13 cellular contexts compared by ENCODE assay signal in genomic region chr15:96054029-96054428, GRCh38.
DNase-seq lines count a peak whose midpoint lies in the region; ATAC-seq, FAIRE-seq and TF ChIP-seq lines count a peak whose summit lies in the region.
"Had no signal": no experiment of that assay in that cellular context is flagged by ENCODE, and none has a peak within 500 bp of the region (broad histone marks: within the 10 kb centered on the region; RNA-seq: fewer than 3 reads in every experiment).

No MANE protein-coding gene starts in this region.

- H2AFZ ChIP-seq in neuronal stem cell (ENCODE audit: low read length): peak overlapping the region; percentile 62

- H3K4me3 ChIP-seq in A549 (no peak overlapping the region), HUES64 (ENCODE audit: low read length) (peak overlapping the region; percentile 51), gastroesophageal sphincter (peak overlapping the region in 1 of 2 donors; percentile 43), neuronal stem cell (ENCODE audit: low read length in 2 of 2) (no peak overlapping the region)

- H3K9ac ChIP-seq in HUES64 (ENCODE audit: low read depth, low read length): no peak overlapping the region
- H3K9ac ChIP-seq in neuronal stem cell (ENCODE audit: low read depth, low read length, poor library complexity): no peak overlapping the region

- FAIRE-seq in A549 (lab: Jason Lieb, UNC): no peak

- no peak for TF ChIP-seq RAD21 in A549 (conservative IDR thresholded peaks at IDR 0.05 in 1 of 2, IDR thresholded peaks at IDR 0.05 in 1 of 2)

- CTCF ChIA-PET in A549 (lab: Yijun Ruan, JAX): no interaction called here

- no peak overlapping the region for H4K91ac ChIP-seq in neuronal stem cell (ENCODE audit: low read depth, low read length, poor library complexity)

- H3K23ac ChIP-seq in neuronal stem cell (ENCODE audit: low read depth, low read length, poor library complexity): no peak overlapping the region

- peaks cover 92% of the 10 kb centered on the region for H3K27me3 ChIP-seq in HUES64 (ENCODE audit: insufficient read depth, low read length)
- H3K27me3 ChIP-seq in gastroesophageal sphincter: no peaks in the 10 kb centered on the region
- no peaks in the 10 kb centered on the region for H3K27me3 ChIP-seq in neuronal stem cell (ENCODE audit: control insufficient read depth in 3 of 3, insufficient read depth in 3 of 3, low read depth in 1 of 3, low read length in 3 of 3)

- DNase-seq in A549 (ENCODE audit: low read depth in 1 of 2, low spot score in 1 of 2) (no peak), neuronal stem cell (ENCODE audit: low spot score) (no peak), DMS53 (lab: John Stamatoyannopoulos, UW) (no peak), left colon (no peak), caudate nucleus (lab: John Stamatoyannopoulos, UW) (no peak)
- no peak for DNase-seq in activated effector memory CD4-positive, alpha-beta T cell treated with Interleukin-2 at 50 U/mL for 16 hours
- DNase-seq: activated T-cell treated with anti-CD3 and anti-CD28 coated beads, Interleukin-2, amount 50 U/mL, for 72 hours; naive thymus-derived CD4-positive, alpha-beta T cell; NCI-H1694 treated with DMSO at 0.1 percent for 48 hours had no signal

- intact Hi-C loops in left colon (cut with DNase I, micrococcal nuclease): no loop called here

- no peak overlapping the region for H3K4ac ChIP-seq in neuronal stem cell (ENCODE audit: low read length)

- H3K27ac ChIP-seq in A549 (no peak overlapping the region), HUES64 (ENCODE audit: low read depth, low read length) (peak overlapping the region; percentile 26; the same call in 1 of the 2 replicates), gastroesophageal sphincter (peak overlapping the region in 3 of 4 donors; percentile 58 to 61 (median 59)), neuronal stem cell (replicated peaks; ENCODE audit: low read length) (no peak overlapping the region), caudate nucleus (ENCODE audit: low read depth, low read length) (no peak overlapping the region)
- H3K27ac ChIP-seq: thoracic aorta had no signal

- no peak overlapping the region for H4K8ac ChIP-seq in neuronal stem cell (ENCODE audit: low read depth, low read length)

- TF ChIP-seq CTCF in A549 (IDR thresholded peaks at IDR 0.05): no peak
- no peak for TF ChIP-seq CTCF in gastroesophageal sphincter (IDR thresholded peaks at IDR 0.05)

- H2AK5ac ChIP-seq in neuronal stem cell (ENCODE audit: low read depth, low read length): no peak overlapping the region

- H2BK12ac ChIP-seq in neuronal stem cell (ENCODE audit: low read length): no peak overlapping the region

- H3K4me2 ChIP-seq in A549: peak overlapping the region; percentile 85
- H3K4me2 ChIP-seq in neuronal stem cell (ENCODE audit: insufficient read depth, low read length, poor library complexity, severe bottlenecking): no peak overlapping the region

- no peak overlapping the region for H3K14ac ChIP-seq in neuronal stem cell (ENCODE audit: low read length)

- H3K18ac ChIP-seq in neuronal stem cell (ENCODE audit: low read length): no peak overlapping the region

- H3K4me1 ChIP-seq in A549: peaks cover 13% of the 10 kb centered on the region; the same call in 2 of the 3 replicates
- H3K4me1 ChIP-seq in HUES64 (ENCODE audit: insufficient read depth, low read length): peaks cover 13% of the 10 kb centered on the region
- H3K4me1 ChIP-seq in gastroesophageal sphincter: peaks cover 0 to 21% (median 5%) of the 10 kb centered on the region in 3 donors
- peaks cover 0 to 7% of the 10 kb centered on the region in 2 donors for H3K4me1 ChIP-seq in neuronal stem cell (ENCODE audit: control insufficient read depth in 2 of 2, insufficient read depth in 1 of 2, low read depth in 1 of 2, low read length in 2 of 2)

- TF ChIP-seq POLR2A in A549 (IDR thresholded peaks at IDR 0.05; ENCODE audit: low read length) (no peak), gastroesophageal sphincter (IDR thresholded peaks at IDR 0.05) (no peak)

- TF ChIP-seq EP300 in A549 (IDR thresholded peaks at IDR 0.05) (no peak), gastroesophageal sphincter (IDR thresholded peaks at IDR 0.05) (no peak)

- H3K9me3 ChIP-seq in A549 (no peaks in the 10 kb centered on the region), HUES64 (ENCODE audit: insufficient read depth, low read depth, low read length) (no peaks in the 10 kb centered on the region; the same call in 1 of the 2 replicates), gastroesophageal sphincter (no peaks in the 10 kb centered on the region), neuronal stem cell (replicated peaks in 1 of 2; ENCODE audit: control insufficient read depth in 2 of 2, insufficient read depth in 1 of 2, low read depth in 1 of 2, low read length in 2 of 2) (peaks cover 2 to 4% of the 10 kb centered on the region in 2 donors)
- H3K9me3 ChIP-seq: thoracic aorta had no signal

- H3K79me1 ChIP-seq in neuronal stem cell (ENCODE audit: low read depth, low read length): no peaks in the 10 kb centered on the region

- POLR2A ChIA-PET in A549 (lab: Yijun Ruan, JAX): no interaction called here

- H2BK5ac ChIP-seq in neuronal stem cell (ENCODE audit: low read length): no peak overlapping the region

- ATAC-seq in A549 (no peak), gastroesophageal sphincter (no peak), left colon (no peak)
- ATAC-seq: activated CD4-positive, alpha-beta T cell treated with anti-CD3 and anti-CD28 coated beads for 36 hours; activated T-cell treated with anti-CD3 and anti-CD28 coated beads, Interleukin-2, amount 50 U/mL, for 72 hours; naive thymus-derived CD4-positive, alpha-beta T cell had no signal

- H3K36me3 ChIP-seq in HUES64 (ENCODE audit: insufficient read depth, low read length) (no peaks in the 10 kb centered on the region), gastroesophageal sphincter (no peaks in the 10 kb centered on the region), neuronal stem cell (replicated peaks in 1 of 2; ENCODE audit: control insufficient read depth in 2 of 2, insufficient read depth in 2 of 2, low read length in 2 of 2) (no peaks in the 10 kb centered on the region)
- H3K36me3 ChIP-seq: thoracic aorta had no signal

- H2BK15ac ChIP-seq in neuronal stem cell (ENCODE audit: low read length): no peak overlapping the region

- no peak overlapping the region for H2BK120ac ChIP-seq in neuronal stem cell (ENCODE audit: low read depth, low read length)

- WGBS in A549 (ENCODE audit: missing lambda C conversion rate): 72% methylated on average over 7 of the region's 7 CpGs
- 10% methylated on average over 4 of the region's 7 CpGs for WGBS in HUES64
- WGBS in gastroesophageal sphincter (ENCODE audit: low coverage in 1 of 2), 2 donors: 62% methylated on average over 6 of the region's 7 CpGs; no CpG with 5 or more reads in 1 of the 2 donors
- WGBS in neuronal stem cell (ENCODE audit: extremely low coverage in 2 of 2, insufficient read length in 2 of 2, insufficient replicate concordance in 1 of 2), 2 donors: no CpG with 5 or more reads among the region's 7 CpGs

TF ChIP-seq in A549, 52 proteins besides CTCF, POLR2A, EP300 and RAD21:
- TF ChIP-seq, protein P1, sequence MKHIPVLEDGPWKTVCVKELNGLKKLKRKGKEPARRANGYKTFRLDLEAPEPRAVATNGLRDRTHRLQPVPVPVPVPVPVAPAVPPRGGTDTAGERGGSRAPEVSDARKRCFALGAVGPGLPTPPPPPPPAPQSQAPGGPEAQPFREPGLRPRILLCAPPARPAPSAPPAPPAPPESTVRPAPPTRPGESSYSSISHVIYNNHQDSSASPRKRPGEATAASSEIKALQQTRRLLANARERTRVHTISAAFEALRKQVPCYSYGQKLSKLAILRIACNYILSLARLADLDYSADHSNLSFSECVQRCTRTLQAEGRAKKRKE (CRISPR knock-in tag; IDR thresholded peaks at IDR 0.05; ENCODE audit: low read depth): no peak
- no peak for TF ChIP-seq RNF2 (IDR thresholded peaks at IDR 0.05; ENCODE audit: borderline replicate concordance, low read depth)
- no peak for TF ChIP-seq JUN (IDR thresholded peaks at IDR 0.05)
- TF ChIP-seq NR3C1 (IDR thresholded peaks at IDR 0.05): no peak
- TF ChIP-seq CBX2 (IDR thresholded peaks at IDR 0.05; ENCODE audit: borderline replicate concordance, low read depth): no peak
- TF ChIP-seq, protein P2, sequence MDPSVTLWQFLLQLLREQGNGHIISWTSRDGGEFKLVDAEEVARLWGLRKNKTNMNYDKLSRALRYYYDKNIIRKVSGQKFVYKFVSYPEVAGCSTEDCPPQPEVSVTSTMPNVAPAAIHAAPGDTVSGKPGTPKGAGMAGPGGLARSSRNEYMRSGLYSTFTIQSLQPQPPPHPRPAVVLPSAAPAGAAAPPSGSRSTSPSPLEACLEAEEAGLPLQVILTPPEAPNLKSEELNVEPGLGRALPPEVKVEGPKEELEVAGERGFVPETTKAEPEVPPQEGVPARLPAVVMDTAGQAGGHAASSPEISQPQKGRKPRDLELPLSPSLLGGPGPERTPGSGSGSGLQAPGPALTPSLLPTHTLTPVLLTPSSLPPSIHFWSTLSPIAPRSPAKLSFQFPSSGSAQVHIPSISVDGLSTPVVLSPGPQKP (IDR thresholded peaks at IDR 0.05; ENCODE audit: low read depth, low read length): no peak
- no peak for TF ChIP-seq NFE2L2 (conservative IDR thresholded peaks at IDR 0.05; ENCODE audit: low read length)
- no peak for TF ChIP-seq KDM5A (IDR thresholded peaks at IDR 0.05)
- TF ChIP-seq ZC3H11A (IDR thresholded peaks at IDR 0.05): no peak
- TF ChIP-seq KDM1A (IDR thresholded peaks at IDR 0.05; ENCODE audit: low read depth): no peak
- no peak for TF ChIP-seq FOSL2 (IDR thresholded peaks at IDR 0.05)
- TF ChIP-seq FOSL2 (CRISPR knock-in tag; IDR thresholded peaks at IDR 0.05): no peak
- TF ChIP-seq MYC (IDR thresholded peaks at IDR 0.05; ENCODE audit: borderline replicate concordance, low read length): no peak
- TF ChIP-seq GATA3 (IDR thresholded peaks at IDR 0.05; ENCODE audit: borderline replicate concordance): no peak
- TF ChIP-seq MAZ (IDR thresholded peaks at IDR 0.05; ENCODE audit: borderline replicate concordance, low read depth, low read length): no peak
- TF ChIP-seq ZSCAN20 (CRISPR knock-in tag; IDR thresholded peaks at IDR 0.05): no peak
TF ChIP-seq in A549: peak in this region for 0.

Comparison
In these comparisons a context has a peak if more than half of its experiments do, and no peak if none do; other contexts are left out.
1. H3K27ac ChIP-seq: peak in HUES64 (single experiment) and gastroesophageal sphincter (3 of 4); none in A549 (0 of 2), neuronal stem cell (single experiment) and caudate nucleus (single experiment).